ENCODE assay signal across 8 cellular contexts in genomic region chr16:3045758-3046505, GRCh38. TPM values are rescaled to one million over a fixed set of nuclear protein-coding genes. Genes with fewer than 3 reads are reported as not detected.
DNase-seq lines count a peak whose midpoint lies in the region; ATAC-seq and TF ChIP-seq lines count a peak whose summit lies in the region.

No MANE protein-coding gene starts in this region.

- H3K79me2 ChIP-seq in fibroblast of lung (ENCODE audit: control insufficient read depth, insufficient read depth, low read length) = no peaks in the 10 kb centered on the region
- H3K79me2 ChIP-seq in osteoblast (ENCODE audit: insufficient read depth, low read length) = no peaks in the 10 kb centered on the region

- H3K4me3 ChIP-seq in SJSA1 (peak overlapping the region; percentile 14), fibroblast of lung (replicated peaks in 1 of 4; ENCODE audit: control extremely low read depth in 1 of 4, insufficient read depth in 1 of 4, low read depth in 3 of 4, low read length in 4 of 4) (peak overlapping the region; percentile 6 to 47 (median 36)), osteoblast (ENCODE audit: insufficient read depth, low read length) (peak overlapping the region; percentile 51)

- H2AFZ ChIP-seq in fibroblast of lung (ENCODE audit: low read length) = no peak overlapping the region
- no peak overlapping the region for H2AFZ ChIP-seq in osteoblast (ENCODE audit: low read length)

- no peaks in the 10 kb centered on the region for H4K20me1 ChIP-seq in fibroblast of lung (ENCODE audit: control insufficient read depth, extremely low read depth, insufficient read depth, low read length)
- H4K20me1 ChIP-seq in osteoblast (ENCODE audit: insufficient read depth, low read length) = no peaks in the 10 kb centered on the region

- DNase-seq in NCI-H1417 (lab: John Stamatoyannopoulos, UW) (peak in 2 of 3 experiments; percentile 58 to 59), NCI-H1417 treated with DMSO at 0.1 percent for 48 hours (lab: John Stamatoyannopoulos, UW) (no peak), SJSA1 (ENCODE audit: low read depth in 1 of 2, low spot score in 2 of 2) (no peak), fibroblast of lung (ENCODE audit: low read depth in 2 of 2) (no peak), osteoblast (ENCODE audit: insufficient read length, low spot score, missing footprints) (peak; percentile 87)
- DNase-seq in stimulated activated CD4-positive, alpha-beta T cell treated with anti-CD3 and anti-CD28 coated beads, Interleukin-4, amount 100 ng/mL, for 4 hours = no peak

- H3K27me3 ChIP-seq in SJSA1 (replicated peaks) (peaks cover 84% of the 10 kb centered on the region), fibroblast of lung (ENCODE audit: control insufficient read depth, insufficient read depth, low read length) (peaks cover 43% of the 10 kb centered on the region), osteoblast (ENCODE audit: insufficient read depth, low read length) (peaks cover 66% of the 10 kb centered on the region)

- H3K36me3 ChIP-seq in SJSA1 (no peaks in the 10 kb centered on the region), fibroblast of lung (ENCODE audit: control insufficient read depth, insufficient read depth, low read length) (no peaks in the 10 kb centered on the region), osteoblast (ENCODE audit: insufficient read depth, low read length) (no peaks in the 10 kb centered on the region)

- TF ChIP-seq CTCF in fibroblast of lung (conservative IDR thresholded peaks at IDR 0.05 in 1 of 2, IDR thresholded peaks at IDR 0.05 in 1 of 2; ENCODE audit: low read depth in 1 of 2, low read length in 2 of 2) (no peak), osteoblast (IDR thresholded peaks at IDR 0.05; ENCODE audit: extremely low read depth, low read depth, low read length) (no peak)

- H3K9me3 ChIP-seq in SJSA1 (replicated peaks) (peaks cover 9% of the 10 kb centered on the region), fibroblast of lung (ENCODE audit: control insufficient read depth, insufficient read depth, low read depth, low read length) (no peaks in the 10 kb centered on the region), osteoblast (ENCODE audit: low read depth, low read length) (no peaks in the 10 kb centered on the region)

- H3K27ac ChIP-seq in SJSA1 (no peak overlapping the region), fibroblast of lung (ENCODE audit: insufficient read depth, low read length) (no peak overlapping the region), osteoblast (ENCODE audit: low read depth, low read length) (no peak overlapping the region)

- H3K4me1 ChIP-seq in SJSA1 (replicated peaks) = peaks cover 13% of the 10 kb centered on the region
- H3K4me1 ChIP-seq in fibroblast of lung (ENCODE audit: control insufficient read depth, extremely low read depth, insufficient read depth, low read length) = no peaks in the 10 kb centered on the region
- H3K4me1 ChIP-seq in osteoblast (ENCODE audit: insufficient read depth, low read length) = no peaks in the 10 kb centered on the region

- ATAC-seq in HG02938 (IDR thresholded peaks at IDR 0.05; ENCODE audit: unreplicated experiment) (no peak), HG02840 (IDR thresholded peaks at IDR 0.05; ENCODE audit: low FRiP score, unreplicated experiment) (no peak)

- no peak overlapping the region for H3K9ac ChIP-seq in fibroblast of lung (ENCODE audit: insufficient read depth, low read length)

- H3K4me2 ChIP-seq in fibroblast of lung (ENCODE audit: extremely low read depth, insufficient read depth, low read length) = peak overlapping the region; percentile 85
- H3K4me2 ChIP-seq in osteoblast (ENCODE audit: insufficient read depth, low read length) = peak overlapping the region; percentile 51

RNA-seq across cellular contexts. Expression of gene MMP25, which starts 0.4 kb away (rescaled TPM):
- 0.55 TPM in 1 of 2 replicates, not detected in the other for total RNA-seq in SJSA1 (2014; rRNA removed; shearing (Covaris generic))
- total RNA-seq in fibroblast of lung (not detected in 2 replicates), osteoblast (under 0.01 TPM in 1 of 2 replicates, not detected in the other)
- 0.02 and 0.03 TPM in 2 replicates for polyA plus RNA-seq in fibroblast of lung
- 0.19 and 0.25 TPM in 2 replicates for polyA plus RNA-seq in fibroblast of lung (2012)
- not detected in 2 replicates for polyA minus RNA-seq in fibroblast of lung (ENCODE audit: low replicate concordance)

RNA-seq across cellular contexts. Expression of gene BICDL2, which starts 9.2 kb away (rescaled TPM):
- total RNA-seq in SJSA1 (2014; rRNA removed; shearing (Covaris generic)) = not detected in 2 replicates
- total RNA-seq in fibroblast of lung = not detected in 2 replicates
- polyA plus RNA-seq in fibroblast of lung = 0.05 TPM in 1 of 2 replicates, not detected in the other
- polyA plus RNA-seq in fibroblast of lung (2012) = 0.06 and 0.12 TPM in 2 replicates
- polyA minus RNA-seq in fibroblast of lung (ENCODE audit: low replicate concordance) = not detected in 2 replicates
- 0.29 TPM in 1 of 2 replicates, not detected in the other for total RNA-seq in osteoblast

RNA-seq across cellular contexts. Expression of gene IL32, which starts 19.5 kb away (rescaled TPM):
- 99.8 and 160 TPM in 2 replicates for total RNA-seq in SJSA1 (2014; rRNA removed; shearing (Covaris generic))
- 4.4 and 5.1 TPM in 2 replicates for total RNA-seq in fibroblast of lung
- 1.4 and 4.1 TPM in 2 replicates for polyA plus RNA-seq in fibroblast of lung
- 1.9 and 5.0 TPM in 2 replicates for polyA plus RNA-seq in fibroblast of lung (2012)
- polyA minus RNA-seq in fibroblast of lung (ENCODE audit: low replicate concordance) = 8.2 and 10.2 TPM in 2 replicates
- total RNA-seq in osteoblast = 0.72 TPM in 1 of 2 replicates, not detected in the other

RNA-seq across cellular contexts. Expression of gene THOC6, which starts 22.1 kb away (rescaled TPM):
- 27.4 and 28.2 TPM in 2 replicates for total RNA-seq in SJSA1 (2014; rRNA removed; shearing (Covaris generic))
- 25.4 and 26.6 TPM in 2 replicates for total RNA-seq in fibroblast of lung
- polyA plus RNA-seq in fibroblast of lung = 17.6 and 19.7 TPM in 2 replicates
- polyA plus RNA-seq in fibroblast of lung (2012) = 23.8 and 28.3 TPM in 2 replicates
- 35.4 and 45.0 TPM in 2 replicates for polyA minus RNA-seq in fibroblast of lung (ENCODE audit: low replicate concordance)
- total RNA-seq in osteoblast = 21.8 and 23.5 TPM in 2 replicates

RNA-seq across cellular contexts. Expression of gene HCFC1R1, which starts 22.2 kb away (rescaled TPM):
- total RNA-seq in SJSA1 (2014; rRNA removed; shearing (Covaris generic)) = 16.2 and 30.6 TPM in 2 replicates
- 36.0 and 75.5 TPM in 2 replicates for total RNA-seq in fibroblast of lung
- 44.9 and 58.0 TPM in 2 replicates for polyA plus RNA-seq in fibroblast of lung
- 219 and 305 TPM in 2 replicates for polyA plus RNA-seq in fibroblast of lung (2012)
- polyA minus RNA-seq in fibroblast of lung (ENCODE audit: low replicate concordance) = 66.1 and 106 TPM in 2 replicates
- 20.3 and 21.2 TPM in 2 replicates for total RNA-seq in osteoblast

Comparison
In these comparisons a context has a peak if more than half of its experiments do, and no peak if none do; other contexts are left out.
1. DNase-seq: peak in NCI-H1417 (2 of 3) and osteoblast (single experiment); none in NCI-H1417 treated with DMSO at 0.1 percent for 48 hours (single experiment), SJSA1 (0 of 2), fibroblast of lung (0 of 2) and stimulated activated CD4-positive, alpha-beta T cell treated with anti-CD3 and anti-CD28 coated beads, Interleukin-4, amount 100 ng/mL, for 4 hours (0 of 2).
2. RNA of gene IL32, which starts 19.5 kb away (total RNA-seq): 99.8 to 160 TPM in SJSA1; 4.4 to 5.1 TPM in fibroblast of lung and 0.72 TPM in osteoblast; every median in the first group is over 10 times any median in the second.
3. Peak in every context shown above with its lines, with median percentiles within 50 percentile points of each other: H3K4me3 ChIP-seq.